21 cellular contexts compared by ENCODE assay signal in genomic region chr6:38861957-38862401, GRCh38.
"Had no signal": no experiment of that assay in that cellular context is flagged by ENCODE, and none has a peak within 500 bp of the region (broad histone marks: within the 10 kb centered on the region; RNA-seq: fewer than 3 reads in every experiment).

No MANE protein-coding gene starts in this region.

- FAIRE-seq: kidney, TTC549 had no signal

- H3K36me3 ChIP-seq: ovary, stomach had no signal

- H3K27me3 ChIP-seq: body of pancreas, ovary, stomach, testis had no signal

- H3K4me3 ChIP-seq: body of pancreas, coronary artery, ovary, stomach, testis had no signal

- ATAC-seq: activated CD8-positive, alpha-beta T cell treated with anti-CD3 and anti-CD28 coated beads for 36 hours; activated T-cell treated with anti-CD3 and anti-CD28 coated beads, Interleukin-2, amount 50 U/mL, for 72 hours; body of pancreas; T-helper 17 cell had no signal

- DNase-seq: activated B cell treated with CpG ODN at 0.5 μM for 24 hours; activated CD4-positive, alpha-beta T cell treated with anti-CD3 and anti-CD28 coated beads for 48 hours; activated CD8-positive, alpha-beta memory T cell treated with anti-CD3 and anti-CD28 coated beads, Interleukin-2, amount 50 U/mL, for 48 hours; activated CD8-positive, alpha-beta T cell treated with anti-CD3 and anti-CD28 coated beads for 36 hours; activated gamma-delta T cell treated with Interleukin-2 at 50 U/mL for 16 hours; activated naive CD8-positive, alpha-beta T cell treated with anti-CD3 and anti-CD28 coated beads for 36 hours; activated T-cell treated with anti-CD3 and anti-CD28 coated beads, Interleukin-2, amount 50 U/mL, for 72 hours; amygdala; body of pancreas; central memory CD4-positive, alpha-beta T cell; foreskin fibroblast; glutamatergic neuron; hypothalamus; kidney; ovary; stimulated activated CD4-positive, alpha-beta T cell treated with anti-CD3 and anti-CD28 coated beads, Interleukin-1b, Interleukin-23, amount 100 ng/mL, for 48 hours; stomach; T-helper 17 cell; testis had no signal
